In genomic region chr17:18993876-18994275, GRCh38 we compare ENCODE assay signal across 1 cellular context.
TF ChIP-seq lines count a peak whose summit lies in the region.

No MANE protein-coding gene starts in this region.

TF ChIP-seq in SK-N-SH treated with all-trans-retinoic acid at 6 μM for 48 hours, 23 proteins besides CTCF, POLR2A, EP300 and RAD21 (continued from another document):
- TF ChIP-seq CREB5 (CRISPR knock-in tag; IDR thresholded peaks at IDR 0.05; ENCODE audit: low read depth), result no peak
- no peak for TF ChIP-seq ARNTL (CRISPR knock-in tag; IDR thresholded peaks at IDR 0.05; ENCODE audit: borderline replicate concordance, low read depth)
- no peak for TF ChIP-seq CSRNP3 (CRISPR knock-in tag; IDR thresholded peaks at IDR 0.05)
- TF ChIP-seq ZC3H10 (CRISPR knock-in tag; IDR thresholded peaks at IDR 0.05), result no peak
- TF ChIP-seq ZNF8 (CRISPR knock-in tag; IDR thresholded peaks at IDR 0.05), result no peak
- no peak for TF ChIP-seq GLIS3 (CRISPR knock-in tag; IDR thresholded peaks at IDR 0.05)
- no peak for TF ChIP-seq TCF4 (CRISPR knock-in tag; IDR thresholded peaks at IDR 0.05; ENCODE audit: borderline replicate concordance)
